Comparison of ENCODE assay signal across 7 cellular contexts in genomic region chr12:57735952-57736742, GRCh38. TPM values are rescaled to one million over a fixed set of nuclear protein-coding genes. Genes with fewer than 3 reads are reported as not detected.
A peak's percentile ranks its signal among the peaks of the same experiment; 100 is the strongest.
DNase-seq lines count a peak whose midpoint lies in the region; ATAC-seq and TF ChIP-seq lines count a peak whose summit lies in the region.

No MANE protein-coding gene starts in this region.

- H3K27ac Mint-ChIP-seq in activated naive CD4-positive, alpha-beta T cell treated with anti-CD3 and anti-CD28 coated beads, Interleukin-2, amount 50 U/mL, for 72 hours = no peak overlapping the region

- DNase-seq in HCEC 1CT = peak; percentile 57
- peak; percentile 59 for DNase-seq in SK-MEL-5 (ENCODE audit: low read depth, low spot score)
- DNase-seq in glomerular visceral epithelial cell (ENCODE audit: extremely low spot score) = peak; percentile 45
- DNase-seq in retinal pigment epithelial cell (ENCODE audit: low read depth) = no peak
- no peak for DNase-seq in middle frontal gyrus (ENCODE audit: extremely low spot score, low spot score)
- DNase-seq in NCI-H1105 (lab: John Stamatoyannopoulos, UW) = no peak
- DNase-seq in activated naive CD4-positive, alpha-beta T cell treated with anti-CD3 and anti-CD28 coated beads, Interleukin-2, amount 50 U/mL, for 72 hours (ENCODE audit: low spot score in 2 of 2) = no peak

- no peak overlapping the region for H3K4me3 ChIP-seq in retinal pigment epithelial cell (ENCODE audit: low read length)

- in situ Hi-C loops in SK-MEL-5 (cut with HindIII; ENCODE audit: low pct_unique_long_range_greater_than_20kb, low sequenced_read_pairs) = no loop called here

- ATAC-seq in activated naive CD4-positive, alpha-beta T cell treated with anti-CD3 and anti-CD28 coated beads, Interleukin-2, amount 50 U/mL, for 72 hours = no peak

- peaks cover 5 to 24% of the 10 kb centered on the region in 2 donors for H3K36me3 Mint-ChIP-seq in activated naive CD4-positive, alpha-beta T cell treated with anti-CD3 and anti-CD28 coated beads, Interleukin-2, amount 50 U/mL, for 72 hours

- peak; percentile 37 for TF ChIP-seq CTCF in retinal pigment epithelial cell (conservative IDR thresholded peaks at IDR 0.05; ENCODE audit: low read depth, low read length)

- no peaks in the 10 kb centered on the region for H3K9me3 Mint-ChIP-seq in activated naive CD4-positive, alpha-beta T cell treated with anti-CD3 and anti-CD28 coated beads, Interleukin-2, amount 50 U/mL, for 72 hours

RNA-seq across cellular contexts. Expression of gene AGAP2, which starts 2.4 kb away (rescaled TPM):
- 1.4 and 1.5 TPM in 2 replicates for total RNA-seq in SK-MEL-5 (2014; rRNA removed; shearing (Covaris generic))
- polyA plus RNA-seq in SK-MEL-5 (2015; cell fraction: cytosol; rRNA removed) = 1.9 and 2.4 TPM in 2 replicates
- 1.7 and 2.3 TPM in 2 replicates for polyA plus RNA-seq in SK-MEL-5 (2015; cell fraction: nucleus; rRNA removed)
- 10 to 100 TPM; 28.9 to 38.4 TPM for total RNA-seq in activated naive CD4-positive, alpha-beta T cell treated with anti-CD3 and anti-CD28 coated beads, Interleukin-2, amount 50 U/mL, for 72 hours

RNA-seq across cellular contexts. Expression of gene TSPAN31, which starts 8.7 kb away (rescaled TPM):
- 34.6 and 38.2 TPM in 2 replicates for total RNA-seq in SK-MEL-5 (2014; rRNA removed; shearing (Covaris generic))
- 37.1 and 47.0 TPM in 2 replicates for polyA plus RNA-seq in SK-MEL-5 (2015; cell fraction: cytosol; rRNA removed)
- polyA plus RNA-seq in SK-MEL-5 (2015; cell fraction: nucleus; rRNA removed) = 65.4 and 67.4 TPM in 2 replicates
- 10 to 100 TPM in 1 of 2 donors, 1 to 10 TPM in 1; 9.7 to 15.1 TPM for total RNA-seq in activated naive CD4-positive, alpha-beta T cell treated with anti-CD3 and anti-CD28 coated beads, Interleukin-2, amount 50 U/mL, for 72 hours

RNA-seq across cellular contexts. Expression of gene CDK4, which starts 16.0 kb away (rescaled TPM):
- total RNA-seq in SK-MEL-5 (2014; rRNA removed; shearing (Covaris generic)) = 383 and 420 TPM in 2 replicates
- 418 and 425 TPM in 2 replicates for polyA plus RNA-seq in SK-MEL-5 (2015; cell fraction: cytosol; rRNA removed)
- polyA plus RNA-seq in SK-MEL-5 (2015; cell fraction: nucleus; rRNA removed) = 143 and 195 TPM in 2 replicates
- 100 to 1,000 TPM; 183 to 191 TPM for total RNA-seq in activated naive CD4-positive, alpha-beta T cell treated with anti-CD3 and anti-CD28 coated beads, Interleukin-2, amount 50 U/mL, for 72 hours

RNA-seq across cellular contexts. Expression of gene MARCHF9, which starts 18.8 kb away (rescaled TPM):
- 11.9 and 12.5 TPM in 2 replicates for total RNA-seq in SK-MEL-5 (2014; rRNA removed; shearing (Covaris generic))
- polyA plus RNA-seq in SK-MEL-5 (2015; cell fraction: cytosol; rRNA removed) = 21.9 and 26.1 TPM in 2 replicates
- 24.6 and 45.1 TPM in 2 replicates for polyA plus RNA-seq in SK-MEL-5 (2015; cell fraction: nucleus; rRNA removed)
- total RNA-seq in activated naive CD4-positive, alpha-beta T cell treated with anti-CD3 and anti-CD28 coated beads, Interleukin-2, amount 50 U/mL, for 72 hours = 10 to 100 TPM; 17.4 to 26.4 TPM

RNA-seq across cellular contexts. Expression of gene CYP27B1, which starts 30.7 kb away (rescaled TPM):
- 0.69 and 3.1 TPM in 2 replicates for total RNA-seq in SK-MEL-5 (2014; rRNA removed; shearing (Covaris generic))
- polyA plus RNA-seq in SK-MEL-5 (2015; cell fraction: cytosol; rRNA removed) = 1.0 and 1.6 TPM in 2 replicates
- 46.1 TPM in 2 replicates for polyA plus RNA-seq in SK-MEL-5 (2015; cell fraction: nucleus; rRNA removed)
- 10 to 100 TPM in 1 of 2 donors, 1 to 10 TPM in 1; 7.6 to 14.7 TPM for total RNA-seq in activated naive CD4-positive, alpha-beta T cell treated with anti-CD3 and anti-CD28 coated beads, Interleukin-2, amount 50 U/mL, for 72 hours

Comparison
In these comparisons a context has a peak if more than half of its experiments do, and no peak if none do; other contexts are left out.
1. DNase-seq: peak in HCEC 1CT (single experiment), SK-MEL-5 (single experiment) and glomerular visceral epithelial cell (single experiment); none in retinal pigment epithelial cell (single experiment), middle frontal gyrus (single experiment), NCI-H1105 (single experiment) and activated naive CD4-positive, alpha-beta T cell treated with anti-CD3 and anti-CD28 coated beads, Interleukin-2, amount 50 U/mL, for 72 hours (0 of 2).
2. RNA of gene AGAP2, which starts 2.4 kb away (total RNA-seq): 28.9 to 38.4 TPM in activated naive CD4-positive, alpha-beta T cell treated with anti-CD3 and anti-CD28 coated beads, Interleukin-2, amount 50 U/mL, for 72 hours; 1.4 to 1.5 TPM in SK-MEL-5; every median in the first group is over 10 times any median in the second.